Comparison of ENCODE assay signal across 21 cellular contexts in genomic region chr13:29858231-29858630, GRCh38. TPM values are rescaled to one million over a fixed set of nuclear protein-coding genes. Genes with fewer than 3 reads are reported as not detected.
DNase-seq lines count a peak whose midpoint lies in the region; ATAC-seq and TF ChIP-seq lines count a peak whose summit lies in the region.
"Had no signal": no experiment of that assay in that cellular context is flagged by ENCODE, and none has a peak within 500 bp of the region (broad histone marks: within the 10 kb centered on the region; RNA-seq: fewer than 3 reads in every experiment).

No MANE protein-coding gene starts in this region.

- no peak overlapping the region for H3K4me3 Mint-ChIP-seq in activated CD4-positive, alpha-beta T cell treated with anti-CD3 and anti-CD28 coated beads, Interleukin-2, amount 10 ng/mL, durations not matched to agents 24 days and 14 days
- H3K4me3 Mint-ChIP-seq: CD4-positive, alpha-beta T cell had no signal

- intact Hi-C loops in activated CD4-positive, alpha-beta T cell treated with anti-CD3 and anti-CD28 coated beads, Interleukin-2, amount 10 ng/mL, durations not matched to agents 24 days and 14 days (cut with micrococcal nuclease), result no loop called here
- intact Hi-C loops in IMR-90 (cut with micrococcal nuclease), result no loop called here

- H3K14ac ChIP-seq in IMR-90 (replicated peaks; ENCODE audit: low read depth, low read length), result no peak overlapping the region

- H3K27me3 Mint-ChIP-seq in activated CD4-positive, alpha-beta T cell treated with anti-CD3 and anti-CD28 coated beads, Interleukin-2, amount 10 ng/mL, durations not matched to agents 24 days and 14 days, result peaks cover 2% of the 10 kb centered on the region

- no peak overlapping the region for H3K9ac ChIP-seq in IMR-90 (ENCODE audit: low read depth, low read length)
- H3K9ac ChIP-seq: BLaER1 treated with 17β-estradiol and CSF1 and Interleukin-3, amounts not matched to agents 10 nM and 100 nM had no signal

- no peaks in the 10 kb centered on the region for H3K9me3 ChIP-seq in IMR-90 (ENCODE audit: control insufficient read depth, insufficient read depth, low read length)
- H3K9me3 ChIP-seq: BLaER1 treated with 17β-estradiol and CSF1 and Interleukin-3, amounts not matched to agents 10 nM and 100 nM had no signal

- no peak overlapping the region for H3K18ac ChIP-seq in IMR-90 (ENCODE audit: low read depth, low read length)

- dilution Hi-C loops in IMR-90 (cut with HindIII; ENCODE audit: low sequenced_read_pairs, unreplicated experiment), result no loop called here

- H2BK15ac ChIP-seq in IMR-90 (ENCODE audit: low read depth, low read length), result no peak overlapping the region

- TF ChIP-seq RAD21 in IMR-90 (IDR thresholded peaks at IDR 0.05; ENCODE audit: low read length), result no peak

- no peak overlapping the region for H3K56ac ChIP-seq in IMR-90 (ENCODE audit: extremely low read depth, insufficient read depth, low read length)

- no peak for TF ChIP-seq POLR2A in IMR-90 (IDR thresholded peaks at IDR 0.05; ENCODE audit: low read depth, low read length)

- no TSS peak for BruUV-seq in IMR-90 (replicated peaks; lab: Mats Ljungman, UMichigan)

- H3K9me3 Mint-ChIP-seq in activated CD4-positive, alpha-beta T cell treated with anti-CD3 and anti-CD28 coated beads, Interleukin-2, amount 10 ng/mL, durations not matched to agents 24 days and 14 days, result peaks cover 22% of the 10 kb centered on the region
- H3K9me3 Mint-ChIP-seq: CD4-positive, alpha-beta T cell had no signal

- H3K36me3 ChIP-seq in IMR-90 (ENCODE audit: control insufficient read depth, insufficient read depth, low read length), result no peaks in the 10 kb centered on the region
- H3K36me3 ChIP-seq: BLaER1 treated with 17β-estradiol and CSF1 and Interleukin-3, amounts not matched to agents 10 nM and 100 nM had no signal

- no peak overlapping the region for H2AK5ac ChIP-seq in IMR-90 (ENCODE audit: low read depth, low read length)

- no peak overlapping the region for H2BK20ac ChIP-seq in IMR-90 (ENCODE audit: low read depth, low read length)

- H3K27ac Mint-ChIP-seq in activated CD4-positive, alpha-beta T cell treated with anti-CD3 and anti-CD28 coated beads, Interleukin-2, amount 10 ng/mL, durations not matched to agents 24 days and 14 days, result no peak overlapping the region
- H3K27ac Mint-ChIP-seq: CD4-positive, alpha-beta T cell had no signal

- no peaks in the 10 kb centered on the region for H3K27me3 ChIP-seq in IMR-90 (ENCODE audit: control insufficient read depth, insufficient read depth, low read length)
- H3K27me3 ChIP-seq: BLaER1 treated with 17β-estradiol and CSF1 and Interleukin-3, amounts not matched to agents 10 nM and 100 nM had no signal

- H3K27ac ChIP-seq in IMR-90 (ENCODE audit: insufficient read depth, low read length), result no peak overlapping the region
- H3K27ac ChIP-seq: BLaER1 treated with 17β-estradiol and CSF1 and Interleukin-3, amounts not matched to agents 10 nM and 100 nM; HL-60; RWPE1 had no signal

- peaks cover 16% of the 10 kb centered on the region for H3K9me1 ChIP-seq in IMR-90 (ENCODE audit: insufficient read depth, low read length)

- ATAC-seq in IMR-90 (ENCODE audit: low read depth), result no peak
- ATAC-seq: HCT116, Panc1 had no signal

- H2AK9ac ChIP-seq in IMR-90 (replicated peaks; ENCODE audit: low read depth, low read length, poor library complexity), result no peak overlapping the region

- H3K79me1 ChIP-seq in IMR-90 (ENCODE audit: low read depth in 1 of 2, low read length in 2 of 2), result no peaks in the 10 kb centered on the region

- peak overlapping the region; percentile 4; the same call in 1 of the 2 replicates for H2BK120ac ChIP-seq in IMR-90 (ENCODE audit: low read depth, low read length)

- no peak for TF ChIP-seq CTCF in IMR-90 (conservative IDR thresholded peaks at IDR 0.05; ENCODE audit: low read depth, low read length)
- no peak for TF ChIP-seq CTCF in epithelial cell of esophagus (IDR thresholded peaks at IDR 0.05; ENCODE audit: insufficient read depth, low read depth, low read length, missing control alignments)

- H3K36me3 Mint-ChIP-seq in activated CD4-positive, alpha-beta T cell treated with anti-CD3 and anti-CD28 coated beads, Interleukin-2, amount 10 ng/mL, durations not matched to agents 24 days and 14 days (ENCODE audit: low read depth), result no peaks in the 10 kb centered on the region

- POLR2A ChIA-PET in IMR-90 (lab: Charles Lee; ENCODE audit: unreplicated experiment), result no interaction called here

- H4K20me1 ChIP-seq in IMR-90 (ENCODE audit: insufficient read depth, low read length), result no peaks in the 10 kb centered on the region
- H4K20me1 ChIP-seq: BLaER1 treated with 17β-estradiol and CSF1 and Interleukin-3, amounts not matched to agents 10 nM and 100 nM had no signal

- peak overlapping the region; percentile 63 for H2BK5ac ChIP-seq in IMR-90 (ENCODE audit: low read depth, low read length, poor library complexity, severe bottlenecking)

- H3K4me1 ChIP-seq in IMR-90 (ENCODE audit: control insufficient read depth, insufficient read depth, low read length), result peaks cover 8% of the 10 kb centered on the region; the same call in 1 of the 2 replicates
- H3K4me1 ChIP-seq: BLaER1 treated with 17β-estradiol and CSF1 and Interleukin-3, amounts not matched to agents 10 nM and 100 nM had no signal

- no peak overlapping the region for H4K91ac ChIP-seq in IMR-90 (ENCODE audit: insufficient read depth, low read depth, low read length)

- in situ Hi-C loops in IMR-90 (cut with MboI; ENCODE audit: low sequenced_read_pairs), result no loop called here

- H2AFZ ChIP-seq in IMR-90 (replicated peaks; ENCODE audit: low read length, poor library complexity), result no peak overlapping the region

- no peak overlapping the region for H4K5ac ChIP-seq in IMR-90 (ENCODE audit: low read depth, low read length)

- no peak overlapping the region for H3K23ac ChIP-seq in IMR-90 (ENCODE audit: low read depth, low read length)

- no CpG with 5 or more reads among the region's 1 CpG for WGBS in IMR-90 (ENCODE audit: extremely low coverage in 2 of 2, insufficient read length in 1 of 2), 2 experiments

- no peak overlapping the region for H3K4me2 ChIP-seq in IMR-90 (ENCODE audit: low read depth, low read length)
- H3K4me2 ChIP-seq: BLaER1 treated with 17β-estradiol and CSF1 and Interleukin-3, amounts not matched to agents 10 nM and 100 nM had no signal

- H3K4ac ChIP-seq in IMR-90 (ENCODE audit: low read depth, low read length), result no peak overlapping the region

- DNase-seq in activated CD4-positive, alpha-beta T cell treated with anti-CD3 and anti-CD28 coated beads, Interleukin-2, amount 10 ng/mL, durations not matched to agents 24 days and 14 days, result peak; percentile 38
- DNase-seq in activated CD4-positive, alpha-beta T cell treated with anti-CD3 and anti-CD28 coated beads for 4 hours, result no peak
- no peak for DNase-seq in IMR-90
- peak; percentile 18 for DNase-seq in epithelial cell of esophagus (ENCODE audit: low read depth)
- DNase-seq in stromal cell of bone marrow (ENCODE audit: low read depth), result peak; percentile 13
- no peak for DNase-seq in globus pallidus (ENCODE audit: low spot score)
- DNase-seq in cortex of kidney (lab: John Stamatoyannopoulos, UW), result no peak
- no peak for DNase-seq in NCI-H2081 (lab: John Stamatoyannopoulos, UW)
- DNase-seq: AML-193; CD4-positive, alpha-beta T cell; NCI-H1092 treated with DMSO at 0.1 percent for 48 hours; NCI-H1436 treated with DMSO at 0.1 percent for 48 hours; NCI-H187 treated with DMSO at 0.1 percent for 48 hours; NCI-H446 treated with DMSO at 0.1 percent for 48 hours; NCI-H526; SHP77 had no signal

- peaks cover 25% of the 10 kb centered on the region for H3K4me1 Mint-ChIP-seq in activated CD4-positive, alpha-beta T cell treated with anti-CD3 and anti-CD28 coated beads, Interleukin-2, amount 10 ng/mL, durations not matched to agents 24 days and 14 days

- H3K4me3 ChIP-seq in IMR-90 (ENCODE audit: insufficient read depth, low read depth, low read length), result no peak overlapping the region
- H3K4me3 ChIP-seq in epithelial cell of esophagus (ENCODE audit: low read length), result no peak overlapping the region
- H3K4me3 ChIP-seq: BLaER1 treated with 17β-estradiol and CSF1 and Interleukin-3, amounts not matched to agents 10 nM and 100 nM had no signal

- CTCF ChIA-PET in IMR-90 (lab: Yijun Ruan, JAX), result no interaction called here

- no peak overlapping the region for H4K8ac ChIP-seq in IMR-90 (ENCODE audit: low read depth in 2 of 2, low read length in 2 of 2)

TF ChIP-seq in IMR-90, 13 proteins besides CTCF, POLR2A, EP300 and RAD21 (continues in another document):
- no peak for TF ChIP-seq RFX5 (IDR thresholded peaks at IDR 0.05; ENCODE audit: low read depth, low read length)
- TF ChIP-seq FOS (IDR thresholded peaks at IDR 0.05; ENCODE audit: low read depth, low read length), result no peak
- TF ChIP-seq SMC3 (IDR thresholded peaks at IDR 0.05; ENCODE audit: low read depth, low read length), result no peak
- TF ChIP-seq MXI1 (IDR thresholded peaks at IDR 0.05; ENCODE audit: borderline replicate concordance, low read depth, low read length), result no peak
- TF ChIP-seq CEBPB (IDR thresholded peaks at IDR 0.05; ENCODE audit: low read depth, low read length), result no peak
- TF ChIP-seq BHLHE40 (IDR thresholded peaks at IDR 0.05; ENCODE audit: low read depth, low read length), result no peak
- TF ChIP-seq ELK1 (IDR thresholded peaks at IDR 0.05; ENCODE audit: borderline replicate concordance, low read depth, low read length), result no peak
- TF ChIP-seq, protein P1, sequence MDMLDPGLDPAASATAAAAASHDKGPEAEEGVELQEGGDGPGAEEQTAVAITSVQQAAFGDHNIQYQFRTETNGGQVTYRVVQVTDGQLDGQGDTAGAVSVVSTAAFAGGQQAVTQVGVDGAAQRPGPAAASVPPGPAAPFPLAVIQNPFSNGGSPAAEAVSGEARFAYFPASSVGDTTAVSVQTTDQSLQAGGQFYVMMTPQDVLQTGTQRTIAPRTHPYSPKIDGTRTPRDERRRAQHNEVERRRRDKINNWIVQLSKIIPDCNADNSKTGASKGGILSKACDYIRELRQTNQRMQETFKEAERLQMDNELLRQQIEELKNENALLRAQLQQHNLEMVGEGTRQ (IDR thresholded peaks at IDR 0.05; ENCODE audit: low read depth, low read length), result no peak

RNA-seq across cellular contexts. Expression of gene UBL3, which starts 7.8 kb away (rescaled TPM):
- 9.5 and 10.1 TPM in 2 replicates for total RNA-seq in activated CD4-positive, alpha-beta T cell treated with anti-CD3 and anti-CD28 coated beads, Interleukin-2, amount 10 ng/mL, durations not matched to agents 24 days and 14 days
- total RNA-seq in IMR-90 (2012; rRNA removed), result 19.9 and 30.3 TPM in 2 replicates
- 14.3 and 16.0 TPM in 2 replicates for polyA plus RNA-seq in IMR-90 (2012; rRNA removed)
- polyA plus RNA-seq in IMR-90 (2012; cell fraction: cytosol; rRNA removed), result 5.7 and 6.5 TPM in 2 replicates
- polyA plus RNA-seq in IMR-90 (2012; cell fraction: nucleus; rRNA removed; ENCODE audit: low replicate concordance), result 3.5 and 7.6 TPM in 2 replicates

Comparison
In these comparisons a context has a peak if more than half of its experiments do, and no peak if none do; other contexts are left out.
1. DNase-seq: peak in activated CD4-positive, alpha-beta T cell treated with anti-CD3 and anti-CD28 coated beads, Interleukin-2, amount 10 ng/mL, durations not matched to agents 24 days and 14 days (single experiment), epithelial cell of esophagus (single experiment) and stromal cell of bone marrow (single experiment); none in activated CD4-positive, alpha-beta T cell treated with anti-CD3 and anti-CD28 coated beads for 4 hours (0 of 2), IMR-90 (single experiment), globus pallidus (single experiment), cortex of kidney (single experiment) and NCI-H2081 (0 of 2).